16 cellular contexts compared by ENCODE assay signal in the genomic region with DNA sequence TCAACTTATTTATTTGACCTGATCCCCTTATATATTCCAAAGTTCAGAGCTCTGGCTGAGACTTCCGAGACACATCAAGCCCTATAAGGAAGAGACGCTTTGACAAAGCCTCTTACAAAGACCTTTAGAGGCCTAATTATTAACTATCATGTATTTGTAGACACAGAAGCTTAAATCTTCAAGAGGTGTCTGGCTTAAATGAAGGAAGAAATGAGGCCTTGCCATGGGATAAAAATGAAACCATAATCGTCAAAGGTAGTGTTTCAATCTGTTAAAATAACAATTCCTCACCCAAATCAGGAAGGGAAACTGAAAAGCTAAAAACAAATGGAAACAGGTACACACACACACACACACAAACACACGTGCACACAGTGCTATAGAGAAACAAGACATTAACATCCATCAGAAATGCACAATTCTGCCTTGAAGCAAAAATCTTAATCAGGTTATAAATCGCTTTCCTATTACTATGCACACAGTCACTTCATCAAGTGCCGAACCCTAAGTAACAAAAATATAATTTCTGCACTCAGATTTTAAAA. TPM values are rescaled to one million over a fixed set of nuclear protein-coding genes. Genes with fewer than 3 reads are reported as not detected.
DNase-seq lines count a peak whose midpoint lies in the region; ATAC-seq lines count a peak whose summit lies in the region.
"Had no signal": no experiment of that assay in that cellular context is flagged by ENCODE, and none has a peak within 500 bp of the region (broad histone marks: within the 10 kb centered on the region; RNA-seq: fewer than 3 reads in every experiment).

No MANE protein-coding gene starts in this region.

- H3K9ac ChIP-seq in HUES48 (ENCODE audit: low read depth, low read length) = no peak overlapping the region

- peak overlapping the region; percentile 36 for H3K27ac ChIP-seq in HUES48 (ENCODE audit: low read depth, low read length)

- no peak for DNase-seq in activated T-helper 2 cell treated with anti-CD3 and anti-CD28 coated beads, Interferon-gamma antibody, Interleukin-2, Interleukin-4, amounts not matched to agents 10 μg/mL and 5 μg/mL and 100 μg/mL, durations not matched to agents 14 hours and 24 hours and 36 hours (ENCODE audit: low spot score)
- peak; percentile 10 for DNase-seq in kidney tubule cell (ENCODE audit: low spot score)
- DNase-seq in NCI-H510A (lab: John Stamatoyannopoulos, UW) = no peak
- DNase-seq in NCI-H2196 (lab: John Stamatoyannopoulos, UW; ENCODE audit: unreplicated experiment) = no peak
- DNase-seq in activated CD4-positive, alpha-beta T cell treated with anti-CD3 and anti-CD28 coated beads, Interleukin-2, amount 50 U/mL, for 1 hour = no peak
- no peak for DNase-seq in DMS79 (lab: John Stamatoyannopoulos, UW)
- DNase-seq: activated B cell treated with CpG ODN at 0.5 μM for 24 hours; activated naive CD4-positive, alpha-beta T cell; effector CD8-positive, alpha-beta T cell; NCI-H2171; SHP77; stimulated activated CD4-positive, alpha-beta T cell treated with anti-CD3 and anti-CD28 coated beads, Interleukin-2, amount 100 ng/mL, for 48 hours; substantia nigra had no signal

- intact Hi-C loops in activated T-helper 2 cell treated with anti-CD3 and anti-CD28 coated beads, Interferon-gamma antibody, Interleukin-2, Interleukin-4, amounts not matched to agents 10 μg/mL and 5 μg/mL and 100 μg/mL, durations not matched to agents 14 hours and 24 hours and 36 hours (cut with micrococcal nuclease) = no loop called here

- H3K9me3 ChIP-seq in HUES48 (ENCODE audit: control insufficient read depth, insufficient read depth, low read length) = no peaks in the 10 kb centered on the region

- H3K27ac Mint-ChIP-seq in activated T-helper 2 cell treated with anti-CD3 and anti-CD28 coated beads, Interferon-gamma antibody, Interleukin-2, Interleukin-4, amounts not matched to agents 10 μg/mL and 5 μg/mL and 100 μg/mL, durations not matched to agents 14 hours and 24 hours and 36 hours = peak overlapping the region; percentile 94
- peak overlapping the region; percentile 71 for H3K27ac Mint-ChIP-seq in stimulated activated memory B cell treated with anti-CD40 and anti-IgM and Interleukin-4, amounts not matched to agents 10 μg/mL and 1 μg/mL and 100 μg/mL, for 72 hours

- H3K36me3 Mint-ChIP-seq in activated T-helper 2 cell treated with anti-CD3 and anti-CD28 coated beads, Interferon-gamma antibody, Interleukin-2, Interleukin-4, amounts not matched to agents 10 μg/mL and 5 μg/mL and 100 μg/mL, durations not matched to agents 14 hours and 24 hours and 36 hours (ENCODE audit: low read depth) = peaks cover 59% of the 10 kb centered on the region
- peaks cover 52% of the 10 kb centered on the region for H3K36me3 Mint-ChIP-seq in stimulated activated memory B cell treated with anti-CD40 and anti-IgM and Interleukin-4, amounts not matched to agents 10 μg/mL and 1 μg/mL and 100 μg/mL, for 72 hours

- no peaks in the 10 kb centered on the region for H3K9me3 Mint-ChIP-seq in activated T-helper 2 cell treated with anti-CD3 and anti-CD28 coated beads, Interferon-gamma antibody, Interleukin-2, Interleukin-4, amounts not matched to agents 10 μg/mL and 5 μg/mL and 100 μg/mL, durations not matched to agents 14 hours and 24 hours and 36 hours
- no peaks in the 10 kb centered on the region for H3K9me3 Mint-ChIP-seq in stimulated activated memory B cell treated with anti-CD40 and anti-IgM and Interleukin-4, amounts not matched to agents 10 μg/mL and 1 μg/mL and 100 μg/mL, for 72 hours
- H3K9me3 Mint-ChIP-seq: activated B cell treated with CpG ODN at 0.5 μM for 24 hours had no signal

- H3K4me1 ChIP-seq in HUES48 (ENCODE audit: control insufficient read depth, insufficient read depth, low read length) = peaks cover 10% of the 10 kb centered on the region; the same call in 1 of the 2 replicates

- H3K27me3 ChIP-seq in HUES48 (ENCODE audit: control insufficient read depth, insufficient read depth, low read length) = no peaks in the 10 kb centered on the region

- H3K4me3 Mint-ChIP-seq in activated T-helper 2 cell treated with anti-CD3 and anti-CD28 coated beads, Interferon-gamma antibody, Interleukin-2, Interleukin-4, amounts not matched to agents 10 μg/mL and 5 μg/mL and 100 μg/mL, durations not matched to agents 14 hours and 24 hours and 36 hours (ENCODE audit: low read depth) = no peak overlapping the region
- H3K4me3 Mint-ChIP-seq in stimulated activated memory B cell treated with anti-CD40 and anti-IgM and Interleukin-4, amounts not matched to agents 10 μg/mL and 1 μg/mL and 100 μg/mL, for 72 hours = no peak overlapping the region
- H3K4me3 Mint-ChIP-seq: activated B cell treated with CpG ODN at 0.5 μM for 24 hours had no signal

- H3K4me3 ChIP-seq in HUES48 (ENCODE audit: low read depth, low read length) = no peak overlapping the region

- peaks cover 53% of the 10 kb centered on the region for H3K36me3 ChIP-seq in HUES48 (ENCODE audit: control insufficient read depth, insufficient read depth, low read length)

- H3K27me3 Mint-ChIP-seq in activated T-helper 2 cell treated with anti-CD3 and anti-CD28 coated beads, Interferon-gamma antibody, Interleukin-2, Interleukin-4, amounts not matched to agents 10 μg/mL and 5 μg/mL and 100 μg/mL, durations not matched to agents 14 hours and 24 hours and 36 hours (ENCODE audit: low read depth) = no peaks in the 10 kb centered on the region
- H3K27me3 Mint-ChIP-seq in stimulated activated memory B cell treated with anti-CD40 and anti-IgM and Interleukin-4, amounts not matched to agents 10 μg/mL and 1 μg/mL and 100 μg/mL, for 72 hours = no peaks in the 10 kb centered on the region
- H3K27me3 Mint-ChIP-seq: activated B cell treated with CpG ODN at 0.5 μM for 24 hours had no signal

- no peak for ATAC-seq in stimulated activated memory B cell treated with anti-CD40 and anti-IgM and Interleukin-4, amounts not matched to agents 10 μg/mL and 1 μg/mL and 100 μg/mL, for 72 hours
- ATAC-seq: HCT116 had no signal

- H3K4me1 Mint-ChIP-seq in activated T-helper 2 cell treated with anti-CD3 and anti-CD28 coated beads, Interferon-gamma antibody, Interleukin-2, Interleukin-4, amounts not matched to agents 10 μg/mL and 5 μg/mL and 100 μg/mL, durations not matched to agents 14 hours and 24 hours and 36 hours (ENCODE audit: low read depth) = peaks cover 51% of the 10 kb centered on the region
- H3K4me1 Mint-ChIP-seq in stimulated activated memory B cell treated with anti-CD40 and anti-IgM and Interleukin-4, amounts not matched to agents 10 μg/mL and 1 μg/mL and 100 μg/mL, for 72 hours = peaks cover 32% of the 10 kb centered on the region

RNA-seq across cellular contexts. Expression of a gene that starts 50.2 kb away (rescaled TPM):
- total RNA-seq in activated T-helper 2 cell treated with anti-CD3 and anti-CD28 coated beads, Interferon-gamma antibody, Interleukin-2, Interleukin-4, amounts not matched to agents 10 μg/mL and 5 μg/mL and 100 μg/mL, durations not matched to agents 14 hours and 24 hours and 36 hours = 138 and 142 TPM in 2 replicates
